ENCODE assay signal across 1 cellular context in genomic region chr10:74960670-74961069, GRCh38.
TF ChIP-seq lines count a peak whose summit lies in the region.

No MANE protein-coding gene starts in this region.

TF ChIP-seq in GM23338, 12 proteins besides CTCF, POLR2A, EP300 and RAD21 (continued from another document):
- no peak for TF ChIP-seq REST (IDR thresholded peaks at IDR 0.05; ENCODE audit: unreplicated experiment)
